1 cellular context compared by ENCODE assay signal in the genomic region with DNA sequence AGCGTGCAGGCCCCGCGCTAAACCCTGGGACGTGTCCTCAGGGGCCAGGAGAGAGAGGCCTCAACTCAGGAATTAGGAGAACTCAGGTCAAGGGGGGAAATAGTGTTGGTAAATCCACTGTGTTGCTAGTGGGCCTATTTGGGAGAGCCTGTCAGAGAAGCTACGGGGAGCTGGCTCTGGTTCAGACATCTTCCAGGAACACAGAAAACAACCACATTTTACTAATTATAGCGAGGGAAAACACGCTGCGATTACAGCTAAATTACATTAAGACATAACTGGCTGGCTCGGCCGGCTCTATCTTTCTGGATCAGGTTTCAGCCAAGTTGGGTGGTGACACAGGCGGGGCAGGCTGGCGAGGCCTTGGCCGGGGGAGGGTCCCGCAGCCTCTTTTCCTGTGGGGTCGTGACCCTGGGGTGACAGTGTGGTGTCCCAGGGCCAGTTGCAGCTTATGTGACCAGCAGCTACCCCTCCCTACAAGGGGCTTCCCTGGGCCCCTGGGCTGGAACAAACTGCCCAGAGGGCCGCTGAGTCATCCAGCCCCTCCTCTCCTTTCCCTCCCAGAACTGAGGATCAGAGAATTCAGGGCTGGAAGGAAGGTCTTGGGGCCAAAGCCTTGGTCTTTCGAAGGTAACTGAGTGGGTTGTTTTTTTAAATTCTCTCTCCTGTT.
TF ChIP-seq lines count a peak whose summit lies in the region.

No MANE protein-coding gene starts in this region.

TF ChIP-seq in K562, 482 proteins besides CTCF, POLR2A, EP300 and RAD21 (continued from another document and continues in another):
- TF ChIP-seq, protein P1, sequence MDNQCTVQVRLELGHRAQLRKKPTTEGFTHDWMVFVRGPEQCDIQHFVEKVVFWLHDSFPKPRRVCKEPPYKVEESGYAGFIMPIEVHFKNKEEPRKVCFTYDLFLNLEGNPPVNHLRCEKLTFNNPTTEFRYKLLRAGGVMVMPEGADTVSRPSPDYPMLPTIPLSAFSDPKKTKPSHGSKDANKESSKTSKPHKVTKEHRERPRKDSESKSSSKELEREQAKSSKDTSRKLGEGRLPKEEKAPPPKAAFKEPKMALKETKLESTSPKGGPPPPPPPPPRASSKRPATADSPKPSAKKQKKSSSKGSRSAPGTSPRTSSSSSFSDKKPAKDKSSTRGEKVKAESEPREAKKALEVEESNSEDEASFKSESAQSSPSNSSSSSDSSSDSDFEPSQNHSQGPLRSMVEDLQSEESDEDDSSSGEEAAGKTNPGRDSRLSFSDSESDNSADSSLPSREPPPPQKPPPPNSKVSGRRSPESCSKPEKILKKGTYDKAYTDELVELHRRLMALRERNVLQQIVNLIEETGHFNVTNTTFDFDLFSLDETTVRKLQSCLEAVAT (IDR thresholded peaks at IDR 0.05) = no peak
- TF ChIP-seq NBN (IDR thresholded peaks at IDR 0.05; ENCODE audit: low read depth) = peak; percentile 62; the same call in 1 of the 2 replicates
- TF ChIP-seq PTTG1 (tag; IDR thresholded peaks at IDR 0.05; ENCODE audit: low read depth) = no peak
- TF ChIP-seq ELF4 (CRISPR knock-in tag; IDR thresholded peaks at IDR 0.05) = no peak
- TF ChIP-seq, protein P2, sequence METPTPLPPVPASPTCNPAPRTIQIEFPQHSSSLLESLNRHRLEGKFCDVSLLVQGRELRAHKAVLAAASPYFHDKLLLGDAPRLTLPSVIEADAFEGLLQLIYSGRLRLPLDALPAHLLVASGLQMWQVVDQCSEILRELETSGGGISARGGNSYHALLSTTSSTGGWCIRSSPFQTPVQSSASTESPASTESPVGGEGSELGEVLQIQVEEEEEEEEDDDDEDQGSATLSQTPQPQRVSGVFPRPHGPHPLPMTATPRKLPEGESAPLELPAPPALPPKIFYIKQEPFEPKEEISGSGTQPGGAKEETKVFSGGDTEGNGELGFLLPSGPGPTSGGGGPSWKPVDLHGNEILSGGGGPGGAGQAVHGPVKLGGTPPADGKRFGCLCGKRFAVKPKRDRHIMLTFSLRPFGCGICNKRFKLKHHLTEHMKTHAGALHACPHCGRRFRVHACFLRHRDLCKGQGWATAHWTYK (CRISPR knock-in tag; IDR thresholded peaks at IDR 0.05) = no peak
- no peak for TF ChIP-seq ERF (CRISPR knock-in tag; IDR thresholded peaks at IDR 0.05)
- TF ChIP-seq HDAC6 (IDR thresholded peaks at IDR 0.05; ENCODE audit: low read depth, low read length) = no peak
- no peak for TF ChIP-seq MYC (IDR thresholded peaks at IDR 0.05; ENCODE audit: low read depth, low read length)
- TF ChIP-seq MYC (CRISPR knock-in tag; IDR thresholded peaks at IDR 0.05; ENCODE audit: borderline replicate concordance, low read depth) = no peak
- TF ChIP-seq, protein P3, sequence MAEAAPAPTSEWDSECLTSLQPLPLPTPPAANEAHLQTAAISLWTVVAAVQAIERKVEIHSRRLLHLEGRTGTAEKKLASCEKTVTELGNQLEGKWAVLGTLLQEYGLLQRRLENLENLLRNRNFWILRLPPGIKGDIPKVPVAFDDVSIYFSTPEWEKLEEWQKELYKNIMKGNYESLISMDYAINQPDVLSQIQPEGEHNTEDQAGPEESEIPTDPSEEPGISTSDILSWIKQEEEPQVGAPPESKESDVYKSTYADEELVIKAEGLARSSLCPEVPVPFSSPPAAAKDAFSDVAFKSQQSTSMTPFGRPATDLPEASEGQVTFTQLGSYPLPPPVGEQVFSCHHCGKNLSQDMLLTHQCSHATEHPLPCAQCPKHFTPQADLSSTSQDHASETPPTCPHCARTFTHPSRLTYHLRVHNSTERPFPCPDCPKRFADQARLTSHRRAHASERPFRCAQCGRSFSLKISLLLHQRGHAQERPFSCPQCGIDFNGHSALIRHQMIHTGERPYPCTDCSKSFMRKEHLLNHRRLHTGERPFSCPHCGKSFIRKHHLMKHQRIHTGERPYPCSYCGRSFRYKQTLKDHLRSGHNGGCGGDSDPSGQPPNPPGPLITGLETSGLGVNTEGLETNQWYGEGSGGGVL (CRISPR knock-in tag; IDR thresholded peaks at IDR 0.05) = no peak
- TF ChIP-seq RB1 (IDR thresholded peaks at IDR 0.05; ENCODE audit: low read depth) = peak; percentile 28; the same call in 1 of the 2 replicates
- peak; percentile 23 for TF ChIP-seq KDM5B (IDR thresholded peaks at IDR 0.05; ENCODE audit: insufficient replicate concordance, low read depth, low read length)
- no peak for TF ChIP-seq FIP1L1 (IDR thresholded peaks at IDR 0.05; ENCODE audit: low read depth, low read length, poor library complexity, severe bottlenecking)
- TF ChIP-seq ZNF75A (CRISPR knock-in tag; IDR thresholded peaks at IDR 0.05) = no peak
- peak; percentile 82 for TF ChIP-seq SMARCE1 (IDR thresholded peaks at IDR 0.05)
- TF ChIP-seq, protein P4, sequence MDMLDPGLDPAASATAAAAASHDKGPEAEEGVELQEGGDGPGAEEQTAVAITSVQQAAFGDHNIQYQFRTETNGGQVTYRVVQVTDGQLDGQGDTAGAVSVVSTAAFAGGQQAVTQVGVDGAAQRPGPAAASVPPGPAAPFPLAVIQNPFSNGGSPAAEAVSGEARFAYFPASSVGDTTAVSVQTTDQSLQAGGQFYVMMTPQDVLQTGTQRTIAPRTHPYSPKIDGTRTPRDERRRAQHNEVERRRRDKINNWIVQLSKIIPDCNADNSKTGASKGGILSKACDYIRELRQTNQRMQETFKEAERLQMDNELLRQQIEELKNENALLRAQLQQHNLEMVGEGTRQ (CRISPR knock-in tag; IDR thresholded peaks at IDR 0.05) = no peak
- TF ChIP-seq, protein P5, sequence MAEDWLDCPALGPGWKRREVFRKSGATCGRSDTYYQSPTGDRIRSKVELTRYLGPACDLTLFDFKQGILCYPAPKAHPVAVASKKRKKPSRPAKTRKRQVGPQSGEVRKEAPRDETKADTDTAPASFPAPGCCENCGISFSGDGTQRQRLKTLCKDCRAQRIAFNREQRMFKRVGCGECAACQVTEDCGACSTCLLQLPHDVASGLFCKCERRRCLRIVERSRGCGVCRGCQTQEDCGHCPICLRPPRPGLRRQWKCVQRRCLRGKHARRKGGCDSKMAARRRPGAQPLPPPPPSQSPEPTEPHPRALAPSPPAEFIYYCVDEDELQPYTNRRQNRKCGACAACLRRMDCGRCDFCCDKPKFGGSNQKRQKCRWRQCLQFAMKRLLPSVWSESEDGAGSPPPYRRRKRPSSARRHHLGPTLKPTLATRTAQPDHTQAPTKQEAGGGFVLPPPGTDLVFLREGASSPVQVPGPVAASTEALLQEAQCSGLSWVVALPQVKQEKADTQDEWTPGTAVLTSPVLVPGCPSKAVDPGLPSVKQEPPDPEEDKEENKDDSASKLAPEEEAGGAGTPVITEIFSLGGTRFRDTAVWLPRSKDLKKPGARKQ (CRISPR knock-in tag; IDR thresholded peaks at IDR 0.05) = no peak
- TF ChIP-seq ZNF77 (CRISPR knock-in tag; IDR thresholded peaks at IDR 0.05) = no peak
- no peak for TF ChIP-seq ZNF431 (CRISPR knock-in tag; IDR thresholded peaks at IDR 0.05)
- no peak for TF ChIP-seq ZNF184 (CRISPR knock-in tag; IDR thresholded peaks at IDR 0.05)
- no peak for TF ChIP-seq ETV5 (CRISPR knock-in tag; IDR thresholded peaks at IDR 0.05; ENCODE audit: low read depth)
- peak; percentile 64 for TF ChIP-seq POLR2G (IDR thresholded peaks at IDR 0.05; ENCODE audit: low read depth, low read length)
- peak; percentile 47 for TF ChIP-seq RBBP5 (IDR thresholded peaks at IDR 0.05; ENCODE audit: borderline replicate concordance, insufficient read depth, low read length, poor library complexity, severe bottlenecking)
- TF ChIP-seq, protein P6, sequence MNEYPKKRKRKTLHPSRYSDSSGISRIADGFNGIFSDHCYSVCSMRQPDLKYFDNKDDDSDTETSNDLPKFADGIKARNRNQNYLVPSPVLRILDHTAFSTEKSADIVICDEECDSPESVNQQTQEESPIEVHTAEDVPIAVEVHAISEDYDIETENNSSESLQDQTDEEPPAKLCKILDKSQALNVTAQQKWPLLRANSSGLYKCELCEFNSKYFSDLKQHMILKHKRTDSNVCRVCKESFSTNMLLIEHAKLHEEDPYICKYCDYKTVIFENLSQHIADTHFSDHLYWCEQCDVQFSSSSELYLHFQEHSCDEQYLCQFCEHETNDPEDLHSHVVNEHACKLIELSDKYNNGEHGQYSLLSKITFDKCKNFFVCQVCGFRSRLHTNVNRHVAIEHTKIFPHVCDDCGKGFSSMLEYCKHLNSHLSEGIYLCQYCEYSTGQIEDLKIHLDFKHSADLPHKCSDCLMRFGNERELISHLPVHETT (CRISPR knock-in tag; conservative IDR thresholded peaks at IDR 0.05 in 1 of 2, IDR thresholded peaks at IDR 0.05 in 1 of 2) = peak in 1 of 2 experiments; percentile 30; a peak in 1 of 4 replicates
- TF ChIP-seq CHD2 (IDR thresholded peaks at IDR 0.05; ENCODE audit: low read depth, low read length) = no peak
- TF ChIP-seq MEF2D (tag; conservative IDR thresholded peaks at IDR 0.05; ENCODE audit: low read depth) = no peak; the same call in 1 of the 2 replicates
- no peak for TF ChIP-seq PCBP2 (IDR thresholded peaks at IDR 0.05; ENCODE audit: low read depth, low read length, poor library complexity, severe bottlenecking)
- TF ChIP-seq SMARCA4 (IDR thresholded peaks at IDR 0.05) = peak; percentile 84
- 0 out of 2 replicates have a peak, but pooled peaks have one; percentile 34 for TF ChIP-seq BRD4 (IDR thresholded peaks at IDR 0.05)
- TF ChIP-seq POLR2AphosphoS5 (IDR thresholded peaks at IDR 0.05; ENCODE audit: control insufficient read depth, insufficient read depth, low read depth, low read length) = no peak
- no peak; the same call in 1 of the 2 replicates for TF ChIP-seq ETV1 (tag; conservative IDR thresholded peaks at IDR 0.05; ENCODE audit: low read depth)
- TF ChIP-seq, protein P7, sequence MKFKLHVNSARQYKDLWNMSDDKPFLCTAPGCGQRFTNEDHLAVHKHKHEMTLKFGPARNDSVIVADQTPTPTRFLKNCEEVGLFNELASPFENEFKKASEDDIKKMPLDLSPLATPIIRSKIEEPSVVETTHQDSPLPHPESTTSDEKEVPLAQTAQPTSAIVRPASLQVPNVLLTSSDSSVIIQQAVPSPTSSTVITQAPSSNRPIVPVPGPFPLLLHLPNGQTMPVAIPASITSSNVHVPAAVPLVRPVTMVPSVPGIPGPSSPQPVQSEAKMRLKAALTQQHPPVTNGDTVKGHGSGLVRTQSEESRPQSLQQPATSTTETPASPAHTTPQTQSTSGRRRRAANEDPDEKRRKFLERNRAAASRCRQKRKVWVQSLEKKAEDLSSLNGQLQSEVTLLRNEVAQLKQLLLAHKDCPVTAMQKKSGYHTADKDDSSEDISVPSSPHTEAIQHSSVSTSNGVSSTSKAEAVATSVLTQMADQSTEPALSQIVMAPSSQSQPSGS (CRISPR knock-in tag; IDR thresholded peaks at IDR 0.05) = no peak
- peak; percentile 67 for TF ChIP-seq RBFOX2 (IDR thresholded peaks at IDR 0.05; ENCODE audit: low read depth, low read length)
- no peak for TF ChIP-seq HNRNPK (IDR thresholded peaks at IDR 0.05; ENCODE audit: low read depth, low read length, poor library complexity, severe bottlenecking)
- no peak for TF ChIP-seq RHOXF2B (CRISPR knock-in tag; conservative IDR thresholded peaks at IDR 0.05)
- peak in 1 of 2 experiments; percentile 51; a peak in 1 of 4 replicates for TF ChIP-seq TEAD1 (CRISPR knock-in tag; IDR thresholded peaks at IDR 0.05)
- peak; percentile 42 for TF ChIP-seq CREM (IDR thresholded peaks at IDR 0.05; ENCODE audit: low read depth)
- no peak for TF ChIP-seq NCOA2 (IDR thresholded peaks at IDR 0.05; ENCODE audit: partially characterized antibody in 2 of 2)
- TF ChIP-seq SOX6 (IDR thresholded peaks at IDR 0.05) = peak; percentile 63
- no peak for TF ChIP-seq ZSCAN32 (CRISPR knock-in tag; IDR thresholded peaks at IDR 0.05)
- peak; percentile 99 for TF ChIP-seq ZBTB7A (IDR thresholded peaks at IDR 0.05; ENCODE audit: borderline replicate concordance, control insufficient read depth, low read depth, low read length)
- no peak for TF ChIP-seq ZNF124 (CRISPR knock-in tag; IDR thresholded peaks at IDR 0.05)
- peak; percentile 55 for TF ChIP-seq CCNT2 (IDR thresholded peaks at IDR 0.05; ENCODE audit: borderline replicate concordance, extremely low read depth, insufficient read length, low read depth, low read length)
- TF ChIP-seq, protein P8, sequence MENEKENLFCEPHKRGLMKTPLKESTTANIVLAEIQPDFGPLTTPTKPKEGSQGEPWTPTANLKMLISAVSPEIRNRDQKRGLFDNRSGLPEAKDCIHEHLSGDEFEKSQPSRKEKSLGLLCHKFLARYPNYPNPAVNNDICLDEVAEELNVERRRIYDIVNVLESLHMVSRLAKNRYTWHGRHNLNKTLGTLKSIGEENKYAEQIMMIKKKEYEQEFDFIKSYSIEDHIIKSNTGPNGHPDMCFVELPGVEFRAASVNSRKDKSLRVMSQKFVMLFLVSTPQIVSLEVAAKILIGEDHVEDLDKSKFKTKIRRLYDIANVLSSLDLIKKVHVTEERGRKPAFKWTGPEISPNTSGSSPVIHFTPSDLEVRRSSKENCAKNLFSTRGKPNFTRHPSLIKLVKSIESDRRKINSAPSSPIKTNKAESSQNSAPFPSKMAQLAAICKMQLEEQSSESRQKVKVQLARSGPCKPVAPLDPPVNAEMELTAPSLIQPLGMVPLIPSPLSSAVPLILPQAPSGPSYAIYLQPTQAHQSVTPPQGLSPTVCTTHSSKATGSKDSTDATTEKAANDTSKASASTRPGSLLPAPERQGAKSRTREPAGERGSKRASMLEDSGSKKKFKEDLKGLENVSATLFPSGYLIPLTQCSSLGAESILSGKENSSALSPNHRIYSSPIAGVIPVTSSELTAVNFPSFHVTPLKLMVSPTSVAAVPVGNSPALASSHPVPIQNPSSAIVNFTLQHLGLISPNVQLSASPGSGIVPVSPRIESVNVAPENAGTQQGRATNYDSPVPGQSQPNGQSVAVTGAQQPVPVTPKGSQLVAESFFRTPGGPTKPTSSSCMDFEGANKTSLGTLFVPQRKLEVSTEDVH (IDR thresholded peaks at IDR 0.05; ENCODE audit: low read depth, partially characterized antibody) = peak; percentile 16
- TF ChIP-seq, protein P9, sequence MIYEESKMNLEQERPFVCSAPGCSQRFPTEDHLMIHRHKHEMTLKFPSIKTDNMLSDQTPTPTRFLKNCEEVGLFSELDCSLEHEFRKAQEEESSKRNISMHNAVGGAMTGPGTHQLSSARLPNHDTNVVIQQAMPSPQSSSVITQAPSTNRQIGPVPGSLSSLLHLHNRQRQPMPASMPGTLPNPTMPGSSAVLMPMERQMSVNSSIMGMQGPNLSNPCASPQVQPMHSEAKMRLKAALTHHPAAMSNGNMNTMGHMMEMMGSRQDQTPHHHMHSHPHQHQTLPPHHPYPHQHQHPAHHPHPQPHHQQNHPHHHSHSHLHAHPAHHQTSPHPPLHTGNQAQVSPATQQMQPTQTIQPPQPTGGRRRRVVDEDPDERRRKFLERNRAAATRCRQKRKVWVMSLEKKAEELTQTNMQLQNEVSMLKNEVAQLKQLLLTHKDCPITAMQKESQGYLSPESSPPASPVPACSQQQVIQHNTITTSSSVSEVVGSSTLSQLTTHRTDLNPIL (CRISPR knock-in tag; IDR thresholded peaks at IDR 0.05) = 0 out of 2 replicates have a peak, but pooled peaks have one; percentile 3
- TF ChIP-seq GATAD2A (IDR thresholded peaks at IDR 0.05) = peak; percentile 84
- TF ChIP-seq SMAD4 (CRISPR knock-in tag; conservative IDR thresholded peaks at IDR 0.05) = peak; percentile 78
- peak; percentile 90 for TF ChIP-seq MTA3 (IDR thresholded peaks at IDR 0.05; ENCODE audit: borderline replicate concordance)
- no peak for TF ChIP-seq MCM3 (IDR thresholded peaks at IDR 0.05)
- peak in 1 of 2 experiments; percentile 59; a peak in 1 of 4 replicates for TF ChIP-seq SRF (CRISPR knock-in tag; IDR thresholded peaks at IDR 0.05)
- TF ChIP-seq RNF2 (IDR thresholded peaks at IDR 0.05) = peak; percentile 72; the same call in 1 of the 2 replicates
- peak; percentile 86 for TF ChIP-seq ZBTB17 (CRISPR knock-in tag; IDR thresholded peaks at IDR 0.05)
- TF ChIP-seq NR1H2 (CRISPR knock-in tag; IDR thresholded peaks at IDR 0.05) = no peak
- TF ChIP-seq SIN3B (IDR thresholded peaks at IDR 0.05; ENCODE audit: low read depth) = no peak
